17 cellular contexts compared by ENCODE assay signal in the genomic region with DNA sequence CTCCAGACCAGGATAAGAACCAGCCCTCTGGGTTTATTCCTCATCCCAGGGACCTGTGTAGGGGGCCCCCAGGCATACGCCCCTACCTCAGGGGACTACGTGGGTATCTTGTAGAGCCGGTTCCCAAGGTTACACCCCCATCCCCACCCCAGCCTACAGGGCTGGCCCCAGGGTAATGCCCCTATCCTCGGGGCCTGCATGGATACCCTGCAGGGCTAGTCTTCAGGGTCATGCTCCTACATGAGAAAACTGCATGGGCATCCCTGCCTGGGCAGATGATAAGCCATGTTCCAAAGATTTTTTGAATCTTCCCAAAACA. TPM values are rescaled to one million over a fixed set of nuclear protein-coding genes. Genes with fewer than 3 reads are reported as not detected.
DNase-seq lines count a peak whose midpoint lies in the region; ATAC-seq and TF ChIP-seq lines count a peak whose summit lies in the region.
"Had no signal": no experiment of that assay in that cellular context is flagged by ENCODE, and none has a peak within 500 bp of the region (broad histone marks: within the 10 kb centered on the region; RNA-seq: fewer than 3 reads in every experiment).

No MANE protein-coding gene starts in this region.

- H3K4me2 ChIP-seq in SK-N-SH, result peak overlapping the region; percentile 83
- H3K4me2 ChIP-seq in neuronal stem cell (ENCODE audit: insufficient read depth, low read length, poor library complexity, severe bottlenecking), result no peak overlapping the region

- H3K9me3 ChIP-seq in SK-N-SH, result no peaks in the 10 kb centered on the region
- H3K9me3 ChIP-seq in duodenal mucosa (ENCODE audit: control insufficient read depth in 1 of 2, low read length in 2 of 2), result no peaks in the 10 kb centered on the region
- H3K9me3 ChIP-seq in neuronal stem cell (replicated peaks in 1 of 2; ENCODE audit: control insufficient read depth in 2 of 2, insufficient read depth in 1 of 2, low read depth in 1 of 2, low read length in 2 of 2), result no peaks in the 10 kb centered on the region
- no peaks in the 10 kb centered on the region for H3K9me3 ChIP-seq in transverse colon
- no peaks in the 10 kb centered on the region for H3K9me3 ChIP-seq in CD4-positive, alpha-beta memory T cell (ENCODE audit: control insufficient read depth in 1 of 2, low read length in 2 of 2)

- peaks cover 13% of the 10 kb centered on the region for H3K4me1 Mint-ChIP-seq in activated CD4-positive, alpha-beta T cell treated with anti-CD3 and anti-CD28 coated beads for 36 hours
- peaks cover 7 to 34% (median 21%) of the 10 kb centered on the region in 4 donors for H3K4me1 Mint-ChIP-seq in CD4-positive, alpha-beta memory T cell

- H3K14ac ChIP-seq in neuronal stem cell (ENCODE audit: low read length), result no peak overlapping the region

- H3K9ac ChIP-seq in SK-N-SH, result peak overlapping the region; percentile 27; the same call in 1 of the 2 replicates
- peak overlapping the region in 1 of 2 donors; percentile 18 for H3K9ac ChIP-seq in duodenal mucosa (ENCODE audit: low read depth in 1 of 2, low read length in 2 of 2)
- H3K9ac ChIP-seq in neuronal stem cell (ENCODE audit: low read depth, low read length, poor library complexity), result peak overlapping the region; percentile 61

- no peak overlapping the region for H2AK5ac ChIP-seq in neuronal stem cell (ENCODE audit: low read depth, low read length)

- H2AFZ ChIP-seq in SK-N-SH (ENCODE audit: low read depth), result no peak overlapping the region
- H2AFZ ChIP-seq in neuronal stem cell (ENCODE audit: low read length), result no peak overlapping the region

- no peak overlapping the region for H3K4ac ChIP-seq in neuronal stem cell (ENCODE audit: low read length)

- H3K27me3 ChIP-seq in SK-N-SH (ENCODE audit: insufficient read depth), result no peaks in the 10 kb centered on the region
- no peaks in the 10 kb centered on the region for H3K27me3 ChIP-seq in duodenal mucosa (ENCODE audit: control insufficient read depth in 1 of 2, insufficient read depth in 2 of 2, low read length in 2 of 2)
- no peaks in the 10 kb centered on the region for H3K27me3 ChIP-seq in neuronal stem cell (ENCODE audit: control insufficient read depth in 3 of 3, insufficient read depth in 3 of 3, low read depth in 1 of 3, low read length in 3 of 3)
- no peaks in the 10 kb centered on the region for H3K27me3 ChIP-seq in transverse colon
- H3K27me3 ChIP-seq in CD4-positive, alpha-beta memory T cell (ENCODE audit: insufficient read depth, low read length), result no peaks in the 10 kb centered on the region

- H3K79me1 ChIP-seq in neuronal stem cell (ENCODE audit: low read depth, low read length), result peaks cover 6% of the 10 kb centered on the region

- no peak for TF ChIP-seq EP300 in SK-N-SH (IDR thresholded peaks at IDR 0.05; ENCODE audit: borderline replicate concordance in 1 of 2, low read depth in 1 of 2, low read length in 1 of 2)
- no peak for TF ChIP-seq EP300 in transverse colon (IDR thresholded peaks at IDR 0.05; ENCODE audit: low read depth)

- peaks cover 3% of the 10 kb centered on the region for H4K20me1 ChIP-seq in SK-N-SH (ENCODE audit: insufficient read depth)

- H3K23ac ChIP-seq in neuronal stem cell (ENCODE audit: low read depth, low read length, poor library complexity), result no peak overlapping the region

- H3K4me3 ChIP-seq in SK-N-SH (ENCODE audit: low read depth in 2 of 2, low read length in 1 of 2) (no peak overlapping the region), duodenal mucosa (ENCODE audit: low read depth in 1 of 2, low read length in 2 of 2) (no peak overlapping the region), neuronal stem cell (ENCODE audit: low read length in 2 of 2) (no peak overlapping the region), transverse colon (no peak overlapping the region)
- H3K4me3 ChIP-seq in CD4-positive, alpha-beta memory T cell (ENCODE audit: low read length in 2 of 2), result no peak overlapping the region

- no peaks in the 10 kb centered on the region for H3K27me3 Mint-ChIP-seq in activated CD4-positive, alpha-beta T cell treated with anti-CD3 and anti-CD28 coated beads for 36 hours
- no peaks in the 10 kb centered on the region for H3K27me3 Mint-ChIP-seq in CD4-positive, alpha-beta memory T cell
- H3K27me3 Mint-ChIP-seq: activated CD8-positive, alpha-beta T cell treated with anti-CD3 and anti-CD28 coated beads for 36 hours; activated naive CD4-positive, alpha-beta T cell treated with anti-CD3 and anti-CD28 coated beads, Interleukin-2, amount 50 U/mL, for 24 hours; naive thymus-derived CD4-positive, alpha-beta T cell; stimulated activated memory B cell treated with anti-CD40 and anti-IgM and Interleukin-4, amounts not matched to agents 10 μg/mL and 1 μg/mL and 100 μg/mL, for 72 hours had no signal

- intact Hi-C loops in transverse colon (cut with DNase I; ENCODE audit: low total_unique reads), result no loop called here
- intact Hi-C loops in activated CD4-positive, alpha-beta T cell treated with anti-CD3 and anti-CD28 coated beads for 36 hours (cut with DNase I, micrococcal nuclease), result no loop called here
- intact Hi-C loops in CD4-positive, alpha-beta memory T cell (cut with micrococcal nuclease), result no loop called here

- H4K8ac ChIP-seq in neuronal stem cell (ENCODE audit: low read depth, low read length), result no peak overlapping the region

- CTCF ChIA-PET in SK-N-SH (lab: Yijun Ruan, JAX), result interaction anchor here (0.6 to 1.7 kb wide), 7 partner anchors 9 to 115 kb away, joined by 3 to 8 read pairs (median 4); no protein-coding TSS in a partner anchor
- CTCF ChIA-PET in activated CD4-positive, alpha-beta T cell treated with anti-CD3 and anti-CD28 coated beads for 36 hours (lab: Charles Lee), result interaction anchor here (0.7 to 1.2 kb wide), 2 partner anchors 9 to 14 kb away, joined by 3 read pairs; partner anchors contain the start of gene HDAC5
- CTCF ChIA-PET in CD4-positive, alpha-beta memory T cell (lab: Charles Lee; ENCODE audit: partially characterized antibody), result no interaction called here

- no peak for DNase-seq in SK-N-SH
- no peak for DNase-seq in neuronal stem cell (ENCODE audit: low spot score)
- DNase-seq in transverse colon, result no peak
- DNase-seq in activated CD4-positive, alpha-beta T cell treated with anti-CD3 and anti-CD28 coated beads for 36 hours, result no peak
- DNase-seq in CD4-positive, alpha-beta memory T cell, result no peak
- DNase-seq: activated CD8-positive, alpha-beta T cell treated with anti-CD3 and anti-CD28 coated beads for 36 hours; effector CD8-positive, alpha-beta T cell; KBM-7; naive thymus-derived CD4-positive, alpha-beta T cell; NCI-H2081 treated with DMSO at 0.1 percent for 48 hours had no signal

- no peak overlapping the region for H4K91ac ChIP-seq in neuronal stem cell (ENCODE audit: low read depth, low read length, poor library complexity)

- TF ChIP-seq CTCF in SK-N-SH (IDR thresholded peaks at IDR 0.05), result no peak
- no peak for TF ChIP-seq CTCF in transverse colon (IDR thresholded peaks at IDR 0.05)

- no peak overlapping the region for H2BK12ac ChIP-seq in neuronal stem cell (ENCODE audit: low read length)

- in situ Hi-C loops in transverse colon (cut with MboI; ENCODE audit: low pct_ligation_motif_present in 1 of 4, low pct_unique_long_range_greater_than_20kb in 1 of 4, low sequenced_read_pairs in 3 of 4), result no loop called here

- H3K18ac ChIP-seq in neuronal stem cell (ENCODE audit: low read length), result no peak overlapping the region

- no peaks in the 10 kb centered on the region for H3K9me3 Mint-ChIP-seq in activated CD4-positive, alpha-beta T cell treated with anti-CD3 and anti-CD28 coated beads for 36 hours (ENCODE audit: low read depth)
- H3K9me3 Mint-ChIP-seq in CD4-positive, alpha-beta memory T cell, result no peaks in the 10 kb centered on the region
- H3K9me3 Mint-ChIP-seq: activated CD8-positive, alpha-beta T cell treated with anti-CD3 and anti-CD28 coated beads for 36 hours; activated naive CD4-positive, alpha-beta T cell treated with anti-CD3 and anti-CD28 coated beads, Interleukin-2, amount 50 U/mL, for 24 hours; naive thymus-derived CD4-positive, alpha-beta T cell; stimulated activated memory B cell treated with anti-CD40 and anti-IgM and Interleukin-4, amounts not matched to agents 10 μg/mL and 1 μg/mL and 100 μg/mL, for 72 hours; T-helper 1 cell treated with Interleukin-12 subunit alpha and Interleukin-12 subunit beta and Interleukin-4 antibody, amounts not matched to agents 30 μg/mL and 1 μg/mL, for 36 hours had no signal

- peak overlapping the region; percentile 29 for H2BK5ac ChIP-seq in neuronal stem cell (ENCODE audit: low read length)

- H3K79me2 ChIP-seq in SK-N-SH (ENCODE audit: insufficient read depth), result peaks cover 58% of the 10 kb centered on the region

- no peak overlapping the region for H2BK120ac ChIP-seq in neuronal stem cell (ENCODE audit: low read depth, low read length)

- TF ChIP-seq POLR2A in transverse colon (IDR thresholded peaks at IDR 0.05), result no peak

- ATAC-seq in SK-N-SH treated with all-trans-retinoic acid at 6 μM for 48 hours (no peak), HG02759 (IDR thresholded peaks at IDR 0.05; ENCODE audit: unreplicated experiment) (no peak)
- ATAC-seq in activated CD4-positive, alpha-beta T cell treated with anti-CD3 and anti-CD28 coated beads for 36 hours, result no peak
- ATAC-seq: activated CD8-positive, alpha-beta T cell treated with anti-CD3 and anti-CD28 coated beads for 36 hours; naive thymus-derived CD4-positive, alpha-beta T cell; stimulated activated memory B cell treated with anti-CD40 and anti-IgM and Interleukin-4, amounts not matched to agents 10 μg/mL and 1 μg/mL and 100 μg/mL, for 72 hours had no signal

- H3K4me1 ChIP-seq in SK-N-SH (ENCODE audit: control insufficient read depth in 1 of 2, insufficient read depth in 2 of 2, low read depth in 1 of 2, low read length in 1 of 2) (peaks cover 40 to 61% of the 10 kb centered on the region in 2 experiments), duodenal mucosa (ENCODE audit: control insufficient read depth in 1 of 2, insufficient read depth in 2 of 2, low read length in 2 of 2) (peaks cover 43 to 48% of the 10 kb centered on the region in 2 donors), neuronal stem cell (ENCODE audit: control insufficient read depth in 2 of 2, insufficient read depth in 1 of 2, low read depth in 1 of 2, low read length in 2 of 2) (peaks cover 23 to 24% of the 10 kb centered on the region in 2 donors), transverse colon (peaks cover 46 to 60% (median 50%) of the 10 kb centered on the region in 4 donors)
- peaks cover 31% of the 10 kb centered on the region for H3K4me1 ChIP-seq in CD4-positive, alpha-beta memory T cell (ENCODE audit: insufficient read depth, low read length)

- TF ChIP-seq RAD21 in SK-N-SH (IDR thresholded peaks at IDR 0.05; ENCODE audit: low read length), result no peak

- peaks cover 18% of the 10 kb centered on the region for H3F3A ChIP-seq in SK-N-SH (replicated peaks; ENCODE audit: insufficient read depth)

- H3K4me3 Mint-ChIP-seq in activated CD4-positive, alpha-beta T cell treated with anti-CD3 and anti-CD28 coated beads for 36 hours, result no peak overlapping the region
- no peak overlapping the region for H3K4me3 Mint-ChIP-seq in CD4-positive, alpha-beta memory T cell
- H3K4me3 Mint-ChIP-seq: activated CD8-positive, alpha-beta T cell treated with anti-CD3 and anti-CD28 coated beads for 36 hours; activated naive CD4-positive, alpha-beta T cell treated with anti-CD3 and anti-CD28 coated beads, Interleukin-2, amount 50 U/mL, for 24 hours; stimulated activated memory B cell treated with anti-CD40 and anti-IgM and Interleukin-4, amounts not matched to agents 10 μg/mL and 1 μg/mL and 100 μg/mL, for 72 hours; T-helper 1 cell treated with Interleukin-12 subunit alpha and Interleukin-12 subunit beta and Interleukin-4 antibody, amounts not matched to agents 30 μg/mL and 1 μg/mL, for 36 hours had no signal

- no peaks in the 10 kb centered on the region for H3K36me3 Mint-ChIP-seq in activated CD4-positive, alpha-beta T cell treated with anti-CD3 and anti-CD28 coated beads for 36 hours (ENCODE audit: low read depth)
- peaks cover 7 to 13% of the 10 kb centered on the region in 2 donors for H3K36me3 Mint-ChIP-seq in CD4-positive, alpha-beta memory T cell

- 0% methylated on average over 1 of the region's 4 CpGs for WGBS in SK-N-SH (ENCODE audit: low lambda C conversion rate)
- no CpG with 5 or more reads among the region's 4 CpGs for WGBS in neuronal stem cell (ENCODE audit: extremely low coverage in 2 of 2, insufficient read length in 2 of 2, insufficient replicate concordance in 1 of 2), 2 donors
- WGBS in transverse colon (ENCODE audit: low coverage in 1 of 2), 2 donors, result 64% methylated on average over 4 of the region's 4 CpGs; no CpG with 5 or more reads in 1 of the 2 donors

- no peaks in the 10 kb centered on the region for H3K9me2 ChIP-seq in SK-N-SH

- peak overlapping the region; percentile 3 to 97; a peak in 3 of 4 replicates for H3K27ac ChIP-seq in SK-N-SH (ENCODE audit: low read depth in 2 of 2, low read length in 1 of 2)
- peak overlapping the region; percentile 32 for H3K27ac ChIP-seq in duodenal mucosa (ENCODE audit: low read depth, low read length)
- no peak overlapping the region for H3K27ac ChIP-seq in neuronal stem cell (replicated peaks; ENCODE audit: low read length)
- peak overlapping the region; percentile 77 to 94 (median 87) for H3K27ac ChIP-seq in transverse colon
- H3K27ac ChIP-seq in CD4-positive, alpha-beta memory T cell (ENCODE audit: low read depth, low read length), result no peak overlapping the region
- H3K27ac ChIP-seq: 22Rv1 had no signal

- no peak overlapping the region for H3K27ac Mint-ChIP-seq in activated CD4-positive, alpha-beta T cell treated with anti-CD3 and anti-CD28 coated beads for 36 hours
- H3K27ac Mint-ChIP-seq in CD4-positive, alpha-beta memory T cell, result no peak overlapping the region
- H3K27ac Mint-ChIP-seq: activated CD8-positive, alpha-beta T cell treated with anti-CD3 and anti-CD28 coated beads for 36 hours; activated naive CD4-positive, alpha-beta T cell treated with anti-CD3 and anti-CD28 coated beads, Interleukin-2, amount 50 U/mL, for 24 hours; stimulated activated memory B cell treated with anti-CD40 and anti-IgM and Interleukin-4, amounts not matched to agents 10 μg/mL and 1 μg/mL and 100 μg/mL, for 72 hours; T-helper 1 cell treated with Interleukin-12 subunit alpha and Interleukin-12 subunit beta and Interleukin-4 antibody, amounts not matched to agents 30 μg/mL and 1 μg/mL, for 36 hours had no signal

- no peak overlapping the region for H2BK15ac ChIP-seq in neuronal stem cell (ENCODE audit: low read length)

- no peaks in the 10 kb centered on the region for H3K36me3 ChIP-seq in SK-N-SH (replicated peaks in 1 of 2; ENCODE audit: control insufficient read depth in 1 of 2, insufficient read depth in 2 of 2, low read length in 1 of 2)
- H3K36me3 ChIP-seq in duodenal mucosa (ENCODE audit: control insufficient read depth in 1 of 2, insufficient read depth in 2 of 2, low read length in 2 of 2), result peaks cover 0 to 6% of the 10 kb centered on the region in 2 donors
- peaks cover 0 to 3% of the 10 kb centered on the region in 2 donors for H3K36me3 ChIP-seq in neuronal stem cell (replicated peaks in 1 of 2; ENCODE audit: control insufficient read depth in 2 of 2, insufficient read depth in 2 of 2, low read length in 2 of 2)
- H3K36me3 ChIP-seq in transverse colon, result no peaks in the 10 kb centered on the region
- peaks cover 8% of the 10 kb centered on the region for H3K36me3 ChIP-seq in CD4-positive, alpha-beta memory T cell (ENCODE audit: insufficient read depth, low read length)

- POLR2A ChIA-PET in SK-N-SH (lab: Yijun Ruan, JAX), result no interaction called here
- POLR2A ChIA-PET in activated CD4-positive, alpha-beta T cell treated with anti-CD3 and anti-CD28 coated beads for 36 hours (lab: Charles Lee), result no interaction called here
- POLR2A ChIA-PET in CD4-positive, alpha-beta memory T cell (lab: Charles Lee; ENCODE audit: partially characterized antibody), result no interaction called here

RNA-seq across cellular contexts. Expression of gene HDAC5, which starts 14.2 kb away (rescaled TPM):
- polyA plus RNA-seq in SK-N-SH (2012; rRNA removed), result 19.0 and 21.0 TPM in 2 replicates
- polyA plus RNA-seq in SK-N-SH (2012; cell fraction: cytosol; rRNA removed), result 6.4 and 12.2 TPM in 2 replicates
- 32.3 and 34.8 TPM in 2 replicates for polyA plus RNA-seq in SK-N-SH (2012; cell fraction: nucleus; rRNA removed)
- polyA plus RNA-seq in neuronal stem cell (2013, experiment 1 of 2), result 43.3 TPM
- polyA plus RNA-seq in neuronal stem cell (2013, experiment 2 of 2), result 44.0 TPM
- 100 to 1,000 TPM in 1 of 4 donors, 10 to 100 TPM in 3; 45.3 to 182 (median 70.8) TPM for total RNA-seq in transverse colon
- 10 to 100 TPM; 16.5 to 22.0 TPM for total RNA-seq in activated CD4-positive, alpha-beta T cell treated with anti-CD3 and anti-CD28 coated beads for 36 hours
- 10 to 100 TPM; 71.4 to 74.2 TPM for total RNA-seq in CD4-positive, alpha-beta memory T cell
- polyA plus RNA-seq in CD4-positive, alpha-beta memory T cell, result 10 to 100 TPM; 12.8 to 34.2 TPM

RNA-seq across cellular contexts. Expression of gene HROB, which starts 32.5 kb away (rescaled TPM):
- polyA plus RNA-seq in SK-N-SH (2012; rRNA removed), result 3.2 and 4.0 TPM in 2 replicates
- polyA plus RNA-seq in SK-N-SH (2012; cell fraction: cytosol; rRNA removed), result 1.3 and 2.0 TPM in 2 replicates
- 10.1 TPM in 2 replicates for polyA plus RNA-seq in SK-N-SH (2012; cell fraction: nucleus; rRNA removed)
- polyA plus RNA-seq in neuronal stem cell (2013, experiment 1 of 2), result 7.6 TPM
- polyA plus RNA-seq in neuronal stem cell (2013, experiment 2 of 2), result 7.8 TPM
- 10 to 100 TPM in 2 of 4 donors, under 1 TPM in 2; 0.32 to 16.9 (median 8.5) TPM for total RNA-seq in transverse colon
- total RNA-seq in activated CD4-positive, alpha-beta T cell treated with anti-CD3 and anti-CD28 coated beads for 36 hours, result 10 to 100 TPM; 17.1 to 23.3 TPM
- under 1 TPM; 0.36 to 0.64 TPM for total RNA-seq in CD4-positive, alpha-beta memory T cell
- under 1 TPM; 0.25 to 0.43 TPM for polyA plus RNA-seq in CD4-positive, alpha-beta memory T cell

RNA-seq across cellular contexts. Expression of gene G6PC3, which starts 38.7 kb away (rescaled TPM):
- polyA plus RNA-seq in SK-N-SH (2012; rRNA removed), result 158 and 166 TPM in 2 replicates
- polyA plus RNA-seq in SK-N-SH (2012; cell fraction: cytosol; rRNA removed), result 87.1 and 148 TPM in 2 replicates
- polyA plus RNA-seq in SK-N-SH (2012; cell fraction: nucleus; rRNA removed), result 45.7 and 77.2 TPM in 2 replicates
- polyA plus RNA-seq in neuronal stem cell (2013, experiment 1 of 2), result 126 TPM
- 131 TPM for polyA plus RNA-seq in neuronal stem cell (2013, experiment 2 of 2)
- total RNA-seq in transverse colon, result 10 to 100 TPM in 3 of 4 donors, 1 to 10 TPM in 1; 5.2 to 35.6 (median 18.5) TPM
- total RNA-seq in activated CD4-positive, alpha-beta T cell treated with anti-CD3 and anti-CD28 coated beads for 36 hours, result 10 to 100 TPM; 21.3 to 22.0 TPM
- total RNA-seq in CD4-positive, alpha-beta memory T cell, result 10 to 100 TPM; 10.6 to 11.8 TPM
- polyA plus RNA-seq in CD4-positive, alpha-beta memory T cell, result 10 to 100 TPM; 15.6 to 17.9 TPM

RNA-seq across cellular contexts. Expression of gene LSM12, which starts 42.8 kb away (rescaled TPM):
- polyA plus RNA-seq in SK-N-SH (2012; rRNA removed), result 26.6 and 31.3 TPM in 2 replicates
- polyA plus RNA-seq in SK-N-SH (2012; cell fraction: cytosol; rRNA removed), result 33.4 and 36.1 TPM in 2 replicates
- polyA plus RNA-seq in SK-N-SH (2012; cell fraction: nucleus; rRNA removed), result 14.7 and 23.4 TPM in 2 replicates
- polyA plus RNA-seq in neuronal stem cell (2013, experiment 1 of 2), result 88.7 TPM
- polyA plus RNA-seq in neuronal stem cell (2013, experiment 2 of 2), result 90.7 TPM
- total RNA-seq in transverse colon, result 10 to 100 TPM in 3 of 4 donors, 1 to 10 TPM in 1; 5.4 to 29.2 (median 22.9) TPM
- 100 to 1,000 TPM in 1 of 2 experiments, 10 to 100 TPM in 1; 93.1 to 102 TPM for total RNA-seq in activated CD4-positive, alpha-beta T cell treated with anti-CD3 and anti-CD28 coated beads for 36 hours
- total RNA-seq in CD4-positive, alpha-beta memory T cell, result 10 to 100 TPM; 35.3 to 37.4 TPM
- polyA plus RNA-seq in CD4-positive, alpha-beta memory T cell, result 10 to 100 TPM; 55.6 to 74.0 TPM

Comparison
In these comparisons a context has a peak if more than half of its experiments do, and no peak if none do; other contexts are left out.
1. H3K27ac ChIP-seq: peak in SK-N-SH (2 of 2), duodenal mucosa (single experiment) and transverse colon (4 of 4); none in neuronal stem cell (single experiment) and CD4-positive, alpha-beta memory T cell (single experiment).